8 cellular contexts compared by ENCODE assay signal in genomic region chr6:90080876-90081464, GRCh38.
A peak's percentile ranks its signal among the peaks of the same experiment; 100 is the strongest.
DNase-seq lines count a peak whose midpoint lies in the region; ATAC-seq and TF ChIP-seq lines count a peak whose summit lies in the region.

No MANE protein-coding gene starts in this region.

- no peaks in the 10 kb centered on the region for H3K9me3 Mint-ChIP-seq in endothelial cell (ENCODE audit: unreplicated experiment)

- H3K27me3 Mint-ChIP-seq in endothelial cell (ENCODE audit: unreplicated experiment): no peaks in the 10 kb centered on the region

- DNase-seq in activated CD8-positive, alpha-beta memory T cell treated with anti-CD3 and anti-CD28 coated beads for 4 hours (ENCODE audit: low read depth in 2 of 2): peak; percentile 51 to 64
- peak in 3 of 4 experiments; percentile 44 to 72 (median 54) for DNase-seq in stimulated activated CD4-positive, alpha-beta T cell treated with anti-CD3 and anti-CD28 coated beads, Interleukin-1b, Interleukin-23, amount 100 ng/mL, for 24 hours (ENCODE audit: low read depth in 4 of 4, low spot score in 1 of 4)
- DNase-seq in NCI-H2171 treated with DMSO at 0.1 percent for 48 hours (lab: John Stamatoyannopoulos, UW): no peak
- DNase-seq in NCI-H2171 (lab: John Stamatoyannopoulos, UW): no peak
- no peak for DNase-seq in endothelial cell (ENCODE audit: low spot score)
- DNase-seq in HuH-7.5 (ENCODE audit: low spot score): no peak

- H3K27ac Mint-ChIP-seq in endothelial cell (ENCODE audit: unreplicated experiment): no peak overlapping the region

- no peaks in the 10 kb centered on the region for H3K4me1 Mint-ChIP-seq in endothelial cell (ENCODE audit: unreplicated experiment)

- TF ChIP-seq CTCF in endothelial cell (IDR thresholded peaks at IDR 0.05; ENCODE audit: unreplicated experiment): no peak

- ATAC-seq in GM19328 (IDR thresholded peaks at IDR 0.05; ENCODE audit: unreplicated experiment) (peak; percentile 69), HG03342 (IDR thresholded peaks at IDR 0.05; ENCODE audit: unreplicated experiment) (peak; percentile 86)

- no peak overlapping the region for H3K4me3 Mint-ChIP-seq in endothelial cell (ENCODE audit: unreplicated experiment)

- no peaks in the 10 kb centered on the region for H3K36me3 Mint-ChIP-seq in endothelial cell (ENCODE audit: low read depth, unreplicated experiment)

Comparison
In these comparisons a context has a peak if more than half of its experiments do, and no peak if none do; other contexts are left out.
1. DNase-seq: peak in activated CD8-positive, alpha-beta memory T cell treated with anti-CD3 and anti-CD28 coated beads for 4 hours (2 of 2) and stimulated activated CD4-positive, alpha-beta T cell treated with anti-CD3 and anti-CD28 coated beads, Interleukin-1b, Interleukin-23, amount 100 ng/mL, for 24 hours (3 of 4); none in NCI-H2171 treated with DMSO at 0.1 percent for 48 hours (single experiment), NCI-H2171 (single experiment), endothelial cell (single experiment) and HuH-7.5 (single experiment).